18 cellular contexts compared by ENCODE assay signal in genomic region chr20:25225642-25226432, GRCh38. TPM values are rescaled to one million over a fixed set of nuclear protein-coding genes. Genes with fewer than 3 reads are reported as not detected.
DNase-seq lines count a peak whose midpoint lies in the region; ATAC-seq, FAIRE-seq and TF ChIP-seq lines count a peak whose summit lies in the region.
"Had no signal": no experiment of that assay in that cellular context is flagged by ENCODE, and none has a peak within 500 bp of the region (broad histone marks: within the 10 kb centered on the region; RNA-seq: fewer than 3 reads in every experiment).

No MANE protein-coding gene starts in this region.

- no peak for FAIRE-seq in A549 (lab: Jason Lieb, UNC)
- FAIRE-seq in HTR-8/SVneo (lab: Jason Lieb, UNC): no peak

- H3K27me3 Mint-ChIP-seq in glutamatergic neuron (ENCODE audit: unreplicated experiment): peaks cover 16% of the 10 kb centered on the region
- H3K27me3 Mint-ChIP-seq: activated B cell treated with CpG ODN at 0.5 μM for 24 hours had no signal

- CTCF ChIA-PET in A549 (lab: Yijun Ruan, JAX): interaction anchor here (0.8 to 18.2 kb wide), 6 partner anchors 9 to 68 kb away, joined by 3 to 300 read pairs (median 4); partner anchors contain the start of gene PYGB

- 97% methylated on average over 13 of the region's 16 CpGs for WGBS in A549 (ENCODE audit: missing lambda C conversion rate)
- 80% methylated on average over 11 of the region's 16 CpGs for WGBS in prostate gland

- TF ChIP-seq CTCF in A549 (IDR thresholded peaks at IDR 0.05): no peak
- TF ChIP-seq CTCF in RWPE2 (IDR thresholded peaks at IDR 0.05; ENCODE audit: poor library complexity, severe bottlenecking): no peak
- no peak for TF ChIP-seq CTCF in prostate gland (IDR thresholded peaks at IDR 0.05)
- TF ChIP-seq CTCF in glutamatergic neuron (IDR thresholded peaks at IDR 0.05; ENCODE audit: partially characterized antibody, unreplicated experiment): no peak

- peaks cover 8% of the 10 kb centered on the region for H3K9me3 Mint-ChIP-seq in glutamatergic neuron (ENCODE audit: unreplicated experiment)
- H3K9me3 Mint-ChIP-seq: activated B cell treated with CpG ODN at 0.5 μM for 24 hours; activated T-helper 2 cell treated with anti-CD3 and anti-CD28 coated beads, Interferon-gamma antibody, Interleukin-2, Interleukin-4, amounts not matched to agents 10 μg/mL and 5 μg/mL and 100 μg/mL, durations not matched to agents 14 hours and 24 hours and 36 hours had no signal

- ATAC-seq in A549 (no peak), RWPE2 (ENCODE audit: low read depth) (no peak), GM19463 (IDR thresholded peaks at IDR 0.05; ENCODE audit: unreplicated experiment) (no peak), GM21717 (IDR thresholded peaks at IDR 0.05; ENCODE audit: unreplicated experiment) (no peak)

- TF ChIP-seq POLR2A in A549 (IDR thresholded peaks at IDR 0.05; ENCODE audit: low read length): no peak
- no peak for TF ChIP-seq POLR2A in prostate gland (IDR thresholded peaks at IDR 0.05)

- H3K4me3 Mint-ChIP-seq in glutamatergic neuron (ENCODE audit: unreplicated experiment): no peak overlapping the region
- H3K4me3 Mint-ChIP-seq: activated B cell treated with CpG ODN at 0.5 μM for 24 hours had no signal

- H3K4me2 ChIP-seq in A549: no peak overlapping the region

- H3K4me3 ChIP-seq in A549: no peak overlapping the region
- no peak overlapping the region for H3K4me3 ChIP-seq in RWPE2 (ENCODE audit: severe bottlenecking)
- H3K4me3 ChIP-seq in prostate gland: no peak overlapping the region
- H3K4me3 ChIP-seq: adrenal gland, skin epidermis, upper lobe of right lung had no signal

- POLR2A ChIA-PET in A549 (lab: Yijun Ruan, JAX): interaction anchor here (8.8 kb wide), 1 partner anchor 22 kb away, joined by 60 read pairs; the partner anchor contains the start of gene PYGB

- H3K4me1 ChIP-seq in A549 (peaks cover 61% of the 10 kb centered on the region), RWPE2 (ENCODE audit: insufficient read depth, poor library complexity, severe bottlenecking) (peaks cover 32% of the 10 kb centered on the region), prostate gland (replicated peaks) (peaks cover 28% of the 10 kb centered on the region)

- H3K36me3 ChIP-seq in RWPE2 (ENCODE audit: low read depth): peaks cover 21% of the 10 kb centered on the region
- H3K36me3 ChIP-seq in prostate gland: no peaks in the 10 kb centered on the region

- H3K27ac Mint-ChIP-seq in glutamatergic neuron (ENCODE audit: unreplicated experiment): no peak overlapping the region
- H3K27ac Mint-ChIP-seq: activated B cell treated with CpG ODN at 0.5 μM for 24 hours; activated T-helper 2 cell treated with anti-CD3 and anti-CD28 coated beads, Interferon-gamma antibody, Interleukin-2, Interleukin-4, amounts not matched to agents 10 μg/mL and 5 μg/mL and 100 μg/mL, durations not matched to agents 14 hours and 24 hours and 36 hours had no signal

- intact Hi-C loops in cardiac septum (cut with DNase I) (loop anchor here (2.0 kb wide), 3 partner anchors 21 to 35 kb away; no protein-coding TSS in a partner anchor), prostate gland (cut with DNase I) (no loop called here)

- H3K36me3 Mint-ChIP-seq in glutamatergic neuron (ENCODE audit: unreplicated experiment): no peaks in the 10 kb centered on the region

- H3K27me3 ChIP-seq in RWPE2 (ENCODE audit: insufficient read depth, poor library complexity, severe bottlenecking): no peaks in the 10 kb centered on the region
- no peaks in the 10 kb centered on the region for H3K27me3 ChIP-seq in prostate gland (replicated peaks; ENCODE audit: insufficient read depth)
- H3K27me3 ChIP-seq: adrenal gland, upper lobe of right lung had no signal

- H3K9me3 ChIP-seq in A549: no peaks in the 10 kb centered on the region
- no peaks in the 10 kb centered on the region for H3K9me3 ChIP-seq in RWPE2 (ENCODE audit: severe bottlenecking)
- no peaks in the 10 kb centered on the region for H3K9me3 ChIP-seq in prostate gland
- H3K9me3 ChIP-seq: adrenal gland, upper lobe of right lung had no signal

- no peak for TF ChIP-seq RAD21 in A549 (conservative IDR thresholded peaks at IDR 0.05 in 1 of 2, IDR thresholded peaks at IDR 0.05 in 1 of 2)

- TF ChIP-seq EP300 in A549 (IDR thresholded peaks at IDR 0.05): no peak

- peak overlapping the region; percentile 79 to 88 for H3K27ac ChIP-seq in A549
- H3K27ac ChIP-seq in RWPE2 (ENCODE audit: poor library complexity, severe bottlenecking): peak overlapping the region; percentile 66
- H3K27ac ChIP-seq in prostate gland: peak overlapping the region; percentile 66 to 79

- peaks cover 20% of the 10 kb centered on the region for H3K4me1 Mint-ChIP-seq in glutamatergic neuron (ENCODE audit: low read depth, unreplicated experiment)

- DNase-seq in A549 (ENCODE audit: low read depth in 1 of 2, low spot score in 1 of 2): no peak
- DNase-seq in RWPE2 (ENCODE audit: low spot score): no peak
- peak; percentile 75 for DNase-seq in cardiac septum (ENCODE audit: low spot score)
- no peak for DNase-seq in prostate gland (ENCODE audit: low spot score)
- no peak for DNase-seq in HTR-8/SVneo (ENCODE audit: insufficient read length, low spot score)
- no peak for DNase-seq in glutamatergic neuron
- DNase-seq: activated B cell treated with CpG ODN at 0.5 μM for 24 hours, KBM-7, NCI-H1092, NCI-H2171, NCI-H774, T-helper 2 cell, upper lobe of right lung had no signal

TF ChIP-seq in A549, 52 proteins besides CTCF, POLR2A, EP300 and RAD21:
- TF ChIP-seq JUN (IDR thresholded peaks at IDR 0.05): peak in 1 of 2 experiments; percentile 15; a peak in 1 of 5 replicates
- no peak for TF ChIP-seq NFE2L2 (conservative IDR thresholded peaks at IDR 0.05; ENCODE audit: low read length)

RNA-seq across cellular contexts. Expression of gene PYGB, which starts 22.0 kb away (rescaled TPM):
- polyA plus RNA-seq in A549 (2011; rRNA removed): 100 and 113 TPM in 2 replicates
- polyA plus RNA-seq in A549 (2012; cell fraction: cytosol; rRNA removed): 80.7 and 98.5 TPM in 2 replicates
- polyA plus RNA-seq in A549 (2012; cell fraction: nucleus; rRNA removed): 252 and 288 TPM in 2 replicates
- polyA plus RNA-seq in A549 (2017; fragmentation: RNase III; extraction: RNeasy Plus Mini Kit Qiagen cat#74134 plus additional on column Dnase treatment): 85.5 to 93.7 TPM (median 93.2 TPM) in 3 replicates
- 178 and 188 TPM in 2 replicates for polyA minus RNA-seq in A549 (2011; rRNA and poly(A)+ RNA removed)
- total RNA-seq in cardiac septum: 386 TPM
- total RNA-seq in prostate gland: 100 to 1,000 TPM; 231 to 261 TPM
- total RNA-seq in glutamatergic neuron (ENCODE audit: unreplicated experiment): 295 TPM

RNA-seq across cellular contexts. Expression of gene ENTPD6, which starts 30.3 kb away (rescaled TPM):
- polyA plus RNA-seq in A549 (2011; rRNA removed) (85.7 and 95.4 TPM in 2 replicates), A549 (2017; fragmentation: RNase III; extraction: RNeasy Plus Mini Kit Qiagen cat#74134 plus additional on column Dnase treatment) (86.9 to 90.0 TPM (median 87.0 TPM) in 3 replicates)
- polyA plus RNA-seq in A549 (2012; cell fraction: cytosol; rRNA removed): 121 and 136 TPM in 2 replicates
- polyA plus RNA-seq in A549 (2012; cell fraction: nucleus; rRNA removed): 433 and 486 TPM in 2 replicates
- 77.7 and 83.6 TPM in 2 replicates for polyA minus RNA-seq in A549 (2011; rRNA and poly(A)+ RNA removed)
- total RNA-seq in cardiac septum (102 TPM), prostate gland (100 to 1,000 TPM; 105 to 194 TPM), glutamatergic neuron (ENCODE audit: unreplicated experiment) (191 TPM)
